Comparison of ENCODE assay signal across 8 cellular contexts in genomic region chr14:101808894-101809670, GRCh38. TPM values are rescaled to one million over a fixed set of nuclear protein-coding genes. Genes with fewer than 3 reads are reported as not detected.
DNase-seq lines count a peak whose midpoint lies in the region; ATAC-seq, FAIRE-seq and TF ChIP-seq lines count a peak whose summit lies in the region.

No MANE protein-coding gene starts in this region.

- H3K9me3 ChIP-seq in H1 (ENCODE audit: insufficient read depth in 2 of 2, low read depth in 1 of 2, low read length in 1 of 2) (no peaks in the 10 kb centered on the region), neuron (ENCODE audit: low read length) (no peaks in the 10 kb centered on the region)

- H3K27me3 ChIP-seq in H1 (replicated peaks in 1 of 4; ENCODE audit: control insufficient read depth in 3 of 4, extremely low read depth in 1 of 4, insufficient read depth in 3 of 4, low read length in 3 of 4) = no peaks in the 10 kb centered on the region
- no peaks in the 10 kb centered on the region for H3K27me3 ChIP-seq in neuron (ENCODE audit: insufficient read depth, low read length)

- H4K8ac ChIP-seq in H1 (ENCODE audit: extremely low read depth, insufficient read depth, low read length) = no peak overlapping the region

- TF ChIP-seq CTCF in NB4 (IDR thresholded peaks at IDR 0.05; ENCODE audit: low read depth, low read length) (no peak), H1 (IDR thresholded peaks at IDR 0.05; ENCODE audit: control extremely low read depth in 1 of 3, insufficient read depth in 1 of 3, low read depth in 1 of 3, low read length in 3 of 3) (no peak)

- H2BK15ac ChIP-seq in H1 (ENCODE audit: low read length) = no peak overlapping the region

- no peak for TF ChIP-seq POLR2A in NB4 (IDR thresholded peaks at IDR 0.05; ENCODE audit: extremely low read depth, insufficient read length)
- TF ChIP-seq POLR2A in H1 (IDR thresholded peaks at IDR 0.05; ENCODE audit: control extremely low read depth in 1 of 2, low read depth in 2 of 2, low read length in 2 of 2) = no peak

- no peak for ATAC-seq in HG03457 (IDR thresholded peaks at IDR 0.05; ENCODE audit: unreplicated experiment)

- H3K36me3 ChIP-seq in H1 (ENCODE audit: control insufficient read depth in 2 of 4, insufficient read depth in 4 of 4, low read length in 3 of 4) (no peaks in the 10 kb centered on the region), neuron (ENCODE audit: insufficient read depth, low read length) (peaks cover 4% of the 10 kb centered on the region)

- no peak overlapping the region; the same call in 1 of the 2 replicates for H2BK5ac ChIP-seq in H1 (ENCODE audit: low read depth, low read length)

- H4K20me1 ChIP-seq in H1 (replicated peaks in 1 of 2; ENCODE audit: control insufficient read depth in 1 of 2, insufficient read depth in 2 of 2, low read length in 2 of 2) = peaks cover 0 to 2% of the 10 kb centered on the region in 2 experiments

- no peak for TF ChIP-seq EP300 in H1 (IDR thresholded peaks at IDR 0.05; ENCODE audit: borderline replicate concordance in 1 of 2, low read depth in 2 of 2, low read length in 2 of 2)

- H3K27ac ChIP-seq in H1 (ENCODE audit: low read depth, low read length) = peak overlapping the region; percentile 98; the same call in 1 of the 2 replicates

- H2BK20ac ChIP-seq in H1 (ENCODE audit: low read length) = no peak overlapping the region

- 60% methylated on average over 6 of the region's 6 CpGs; no CpG with 5 or more reads in 1 of the 2 experiments for WGBS in H1 (ENCODE audit: extremely low coverage in 1 of 2, insufficient coverage in 1 of 2, insufficient read length in 1 of 2, insufficient replicate concordance in 2 of 2, low coverage in 1 of 2, low lambda C conversion rate in 2 of 2, missing lambda C conversion rate in 1 of 2), 2 experiments

- H2BK120ac ChIP-seq in H1 (replicated peaks; ENCODE audit: low read depth, low read length) = no peak overlapping the region

- H3K4me3 ChIP-seq in NB4 (ENCODE audit: low read depth, low read length) (peak overlapping the region; percentile 99), H1 (ENCODE audit: extremely low read depth in 1 of 4, insufficient read depth in 2 of 4, low read depth in 3 of 4, low read length in 4 of 4) (peak overlapping the region; percentile 82 to 99 (median 91)), neuron (ENCODE audit: low read length) (peak overlapping the region; percentile 95)

- H3K79me2 ChIP-seq in H1 (ENCODE audit: control insufficient read depth in 1 of 2, insufficient read depth in 2 of 2, low read length in 2 of 2) = peaks cover 18 to 39% of the 10 kb centered on the region in 2 experiments

- H3K9ac ChIP-seq in H1 (replicated peaks in 1 of 4; ENCODE audit: extremely low read depth in 1 of 4, low read depth in 3 of 4, low read length in 3 of 4) = peak overlapping the region in 2 of 4 experiments; percentile 95 to 98; a peak in 2 of 7 replicates

- H4K91ac ChIP-seq in H1 (replicated peaks; ENCODE audit: insufficient read length, low read length) = no peak overlapping the region

- no peak overlapping the region for H2AK5ac ChIP-seq in H1 (ENCODE audit: low read depth, low read length)

- H3K56ac ChIP-seq in H1 (replicated peaks; ENCODE audit: insufficient read length, low read depth, low read length) = no peak overlapping the region

- peaks cover 8% of the 10 kb centered on the region for H3K79me1 ChIP-seq in H1 (ENCODE audit: low read depth, low read length)

- no peak overlapping the region for H3K18ac ChIP-seq in H1 (ENCODE audit: extremely low read depth, low read length)

- H3K4me1 ChIP-seq in H1 (replicated peaks in 1 of 4; ENCODE audit: control insufficient read depth in 3 of 4, insufficient read depth in 4 of 4, low read length in 3 of 4) (peaks cover 0 to 10% (median 6%) of the 10 kb centered on the region in 4 experiments), neuron (ENCODE audit: insufficient read depth, low read length) (peaks cover 32% of the 10 kb centered on the region)

- H3K23ac ChIP-seq in H1 (ENCODE audit: insufficient read length) = no peak overlapping the region

- FAIRE-seq in H1 (lab: Jason Lieb, UNC) = no peak

- peak overlapping the region; percentile 81 to 84 for H3K4me2 ChIP-seq in H1 (ENCODE audit: insufficient read depth in 1 of 2, low read depth in 2 of 2, low read length in 2 of 2)

- POLR2A ChIA-PET in H1 (lab: Charles Lee; ENCODE audit: partially characterized antibody) = interaction anchor here (0.6 to 2.5 kb wide), 14 partner anchors 10 to 142 kb away, joined by 3 to 13 read pairs (median 4); no protein-coding TSS in a partner anchor

- H2BK12ac ChIP-seq in H1 (ENCODE audit: low read depth, low read length) = no peak overlapping the region; the same call in 1 of the 2 replicates

- no peak overlapping the region for H3K4ac ChIP-seq in H1 (replicated peaks; ENCODE audit: insufficient read length, low read depth, low read length)

- H4K5ac ChIP-seq in H1 (ENCODE audit: insufficient read length, low read depth, low read length) = no peak overlapping the region

- CTCF ChIA-PET in H1 (lab: Charles Lee; ENCODE audit: partially characterized antibody) = interaction anchor here (0.6 to 3.8 kb wide), 16 partner anchors 10 to 689 kb away, joined by 3 to 38 read pairs (median 4); no protein-coding TSS in a partner anchor

- TF ChIP-seq RAD21 in H1 (IDR thresholded peaks at IDR 0.05 in 1 of 2, conservative IDR thresholded peaks at IDR 0.05 in 1 of 2; ENCODE audit: low read depth in 2 of 2, low read length in 2 of 2) = no peak

- H2AFZ ChIP-seq in H1 (ENCODE audit: low read length) = no peak overlapping the region
- peak overlapping the region; percentile 81 for H2AFZ ChIP-seq in neuron (ENCODE audit: low read depth, low read length)

- DNase-seq in CD1c-positive myeloid dendritic cell (ENCODE audit: extremely low spot score) (peak; percentile 35), NB4 (ENCODE audit: low read depth) (no peak), H1 (ENCODE audit: low read depth in 1 of 2, low spot score in 2 of 2) (no peak), AG08396 (ENCODE audit: low spot score) (no peak), NCI-H82 treated with DMSO at 0.1 percent for 48 hours (lab: John Stamatoyannopoulos, UW; ENCODE audit: unreplicated experiment) (no peak), glomerular visceral epithelial cell (ENCODE audit: extremely low spot score) (no peak)

- H3K23me2 ChIP-seq in H1 (ENCODE audit: low read depth, low read length) = no peaks in the 10 kb centered on the region

- H3K14ac ChIP-seq in H1 (ENCODE audit: insufficient read length) = no peak overlapping the region

TF ChIP-seq in H1, 55 proteins besides CTCF, POLR2A, EP300 and RAD21:
- TF ChIP-seq BRCA1 (IDR thresholded peaks at IDR 0.05; ENCODE audit: low read depth, low read length) = no peak
- no peak for TF ChIP-seq SIX5 (IDR thresholded peaks at IDR 0.05; ENCODE audit: low read depth, low read length)
TF ChIP-seq in H1: peak in this region for 0.

RNA-seq across cellular contexts. Expression of gene PPP2R5C, which starts 47.6 kb away (rescaled TPM):
- total RNA-seq in H1 (2021; fragmentation: NEBNext Ultra II Directional; extraction: Animal tissue kit (Norgen Biotek cat#: 25700)) = 95.9 and 102 TPM in 2 replicates
- 35.1 and 49.6 TPM in 2 replicates for polyA plus RNA-seq in H1 (2011; rRNA removed)
- polyA plus RNA-seq in H1 (2011; cell fraction: cytosol; rRNA removed) = 51.3 TPM
- 44.9 TPM for polyA plus RNA-seq in H1 (2011; cell fraction: nucleus; rRNA removed)
- 47.5 to 73.4 TPM (median 53.6 TPM) in 4 replicates for polyA plus RNA-seq in H1 (2012, experiment 1 of 2)
- 17.1 TPM for polyA plus RNA-seq in H1 (2012, experiment 2 of 2)
- polyA plus RNA-seq in H1 (2013, experiment 1 of 2) = 145 TPM
- 143 TPM for polyA plus RNA-seq in H1 (2013, experiment 2 of 2)
- polyA minus RNA-seq in H1 (2011; rRNA and poly(A)+ RNA removed) = 86.1 and 102 TPM in 2 replicates
- 44.5 TPM for polyA minus RNA-seq in H1 (2011; cell fraction: cytosol; rRNA and poly(A)+ RNA removed)
- 73.2 TPM for polyA minus RNA-seq in H1 (2011; cell fraction: nucleus; rRNA and poly(A)+ RNA removed)
